Comparison of ENCODE assay signal across 8 cellular contexts in the genomic region with DNA sequence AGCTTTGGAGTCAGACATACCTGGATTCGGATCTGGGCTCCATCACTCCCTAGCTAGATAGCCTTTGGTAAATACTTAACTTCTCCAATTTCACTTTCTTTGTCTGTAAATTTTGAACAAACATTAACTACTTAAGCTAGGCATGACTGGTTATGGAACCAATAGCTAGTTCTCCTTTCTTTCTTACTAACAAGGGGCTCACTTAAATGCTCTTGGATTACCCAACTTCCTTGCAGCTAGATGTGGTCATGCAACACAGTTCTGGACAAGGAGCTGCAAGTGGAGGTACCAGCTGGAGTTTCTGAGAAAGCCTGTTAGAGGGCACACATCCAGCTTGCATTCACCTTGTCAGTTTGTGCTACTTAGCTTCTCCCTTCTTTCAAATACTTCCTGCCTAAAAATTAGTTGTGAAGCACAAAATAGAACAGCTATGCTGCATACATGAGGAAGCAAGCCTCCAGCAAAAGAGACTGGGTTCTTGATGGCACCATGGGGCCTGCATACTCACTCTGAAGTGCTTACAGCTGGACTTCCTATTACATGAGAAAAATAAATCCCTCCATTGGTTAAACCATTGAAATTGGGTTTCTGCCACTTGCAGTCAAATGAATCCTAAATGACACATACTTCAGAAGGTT.
A peak's percentile ranks its signal among the peaks of the same experiment; 100 is the strongest.
DNase-seq lines count a peak whose midpoint lies in the region; ATAC-seq lines count a peak whose summit lies in the region.

No MANE protein-coding gene starts in this region.

- peaks cover 29% of the 10 kb centered on the region for H3K4me1 ChIP-seq in stomach smooth muscle (ENCODE audit: control insufficient read depth, insufficient read depth, low read length)

- H3K36me3 ChIP-seq in stomach smooth muscle (ENCODE audit: control insufficient read depth in 2 of 2, insufficient read depth in 2 of 2, low read length in 2 of 2): no peaks in the 10 kb centered on the region

- DNase-seq in NCI-H510A treated with DMSO at 0.1 percent for 48 hours (lab: John Stamatoyannopoulos, UW) (peak; percentile 49), NCI-H510A (lab: John Stamatoyannopoulos, UW) (no peak), NOMO-1 treated with DMSO at 0.1 percent for 48 hours (lab: John Stamatoyannopoulos, UW; ENCODE audit: unreplicated experiment) (peak; percentile 98), Right ventricle myocardium superior (no peak), NCI-H345 treated with DMSO at 0.1 percent for 48 hours (lab: John Stamatoyannopoulos, UW; ENCODE audit: unreplicated experiment) (no peak)
- no peak for DNase-seq in stimulated activated CD4-positive, alpha-beta T cell treated with anti-CD3 and anti-CD28 coated beads, Interleukin-12 subunit alpha, Interleukin-12 subunit beta, amount 100 ng/mL, for 4 hours

- no peaks in the 10 kb centered on the region for H3K27me3 ChIP-seq in stomach smooth muscle (ENCODE audit: control insufficient read depth in 1 of 2, insufficient read depth in 2 of 2, low read length in 2 of 2)

- ATAC-seq in HG02943 (IDR thresholded peaks at IDR 0.05; ENCODE audit: low read depth, unreplicated experiment): peak; percentile 53
- ATAC-seq in Right ventricle myocardium superior (ENCODE audit: poor library complexity): no peak

- H3K9ac ChIP-seq in stomach smooth muscle (ENCODE audit: low read length in 2 of 2): no peak overlapping the region

- peaks cover 0 to 4% of the 10 kb centered on the region in 2 donors for H3K9me3 ChIP-seq in stomach smooth muscle (ENCODE audit: control insufficient read depth in 2 of 2, low read length in 2 of 2)

- intact Hi-C loops in Right ventricle myocardium superior (cut with DNase I): no loop called here

- H3K27ac ChIP-seq in stomach smooth muscle (ENCODE audit: low read length): peak overlapping the region; percentile 19

- H3K4me3 ChIP-seq in stomach smooth muscle (ENCODE audit: low read length in 2 of 2): no peak overlapping the region

Comparison
In these comparisons a context has a peak if more than half of its experiments do, and no peak if none do; other contexts are left out.
1. DNase-seq: peak in NCI-H510A treated with DMSO at 0.1 percent for 48 hours (single experiment) and NOMO-1 treated with DMSO at 0.1 percent for 48 hours (single experiment); none in NCI-H510A (single experiment), stimulated activated CD4-positive, alpha-beta T cell treated with anti-CD3 and anti-CD28 coated beads, Interleukin-12 subunit alpha, Interleukin-12 subunit beta, amount 100 ng/mL, for 4 hours (single experiment), Right ventricle myocardium superior (single experiment) and NCI-H345 treated with DMSO at 0.1 percent for 48 hours (single experiment).